Comparison of ENCODE assay signal across 1 cellular context in the genomic region with DNA sequence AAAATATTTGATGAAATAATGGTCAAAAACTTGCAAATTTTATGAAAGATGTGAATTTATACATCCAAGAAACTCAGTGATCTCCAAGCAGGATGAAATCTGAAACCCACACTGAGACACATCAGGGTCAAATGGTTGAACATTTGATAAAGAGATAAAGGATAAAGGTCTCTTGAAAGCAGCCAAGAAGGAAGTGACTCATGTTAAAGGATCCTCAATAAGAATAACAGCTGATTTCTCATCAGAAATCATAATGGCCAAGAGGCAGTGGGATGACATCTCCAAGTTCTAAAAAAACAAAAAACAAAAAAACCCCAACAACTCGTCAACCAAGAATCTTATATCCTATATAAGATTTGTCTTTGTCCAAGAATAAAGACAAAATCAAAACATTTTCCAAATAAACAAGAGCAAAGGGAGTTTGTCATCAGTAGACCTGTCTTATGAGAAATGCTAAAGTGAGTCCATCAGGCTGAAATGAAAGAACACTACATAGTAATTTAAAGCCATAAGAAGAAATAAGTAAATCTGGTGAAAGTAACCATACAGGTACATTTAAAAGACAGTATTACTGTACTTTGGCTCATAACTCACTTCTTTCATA.
TF ChIP-seq lines count a peak whose summit lies in the region.

No MANE protein-coding gene starts in this region.

TF ChIP-seq in K562, 482 proteins besides CTCF, POLR2A, EP300 and RAD21 (continued from another document):
- TF ChIP-seq MYNN (IDR thresholded peaks at IDR 0.05) (no peak), MYNN (CRISPR knock-in tag; IDR thresholded peaks at IDR 0.05) (no peak), KLF13 (tag; IDR thresholded peaks at IDR 0.05; ENCODE audit: borderline replicate concordance, low read depth) (no peak), HEY1 (CRISPR knock-in tag; IDR thresholded peaks at IDR 0.05; ENCODE audit: borderline replicate concordance) (no peak), ETV1 (tag; conservative IDR thresholded peaks at IDR 0.05; ENCODE audit: low read depth) (peak; percentile 68), RBM25 (IDR thresholded peaks at IDR 0.05; ENCODE audit: low read depth, low read length, severe bottlenecking) (no peak), ZNF444 (CRISPR knock-in tag; IDR thresholded peaks at IDR 0.05) (no peak), RBM22 (IDR thresholded peaks at IDR 0.05; ENCODE audit: low read depth, low read length, poor library complexity, severe bottlenecking) (no peak), ELF4 (CRISPR knock-in tag; IDR thresholded peaks at IDR 0.05) (no peak), SPI1 (IDR thresholded peaks at IDR 0.05; ENCODE audit: borderline replicate concordance, low read depth, low read length) (no peak), RCOR1 (IDR thresholded peaks at IDR 0.05; ENCODE audit: borderline replicate concordance in 1 of 2, low read depth in 2 of 2, low read length in 2 of 2) (0 out of 4 replicates have a peak, but pooled peaks of 1 of the 2 experiments have one; percentile 11), ATF7 (IDR thresholded peaks at IDR 0.05) (peak; percentile 41; the same call in 1 of the 2 replicates), ZBTB8A (IDR thresholded peaks at IDR 0.05; ENCODE audit: partially characterized antibody) (no peak), ZNF217 (CRISPR knock-in tag; IDR thresholded peaks at IDR 0.05) (no peak), NCOA4 (IDR thresholded peaks at IDR 0.05; ENCODE audit: partially characterized antibody) (no peak), NCOA1 (IDR thresholded peaks at IDR 0.05; ENCODE audit: low read depth) (no peak), RUNX1 (IDR thresholded peaks at IDR 0.05; ENCODE audit: low read depth) (no peak), FOXJ3 (CRISPR knock-in tag; IDR thresholded peaks at IDR 0.05) (no peak), POLR2AphosphoS2 (IDR thresholded peaks at IDR 0.05; ENCODE audit: low read length) (no peak), ZFPM2 (CRISPR knock-in tag; IDR thresholded peaks at IDR 0.05) (no peak), TRIM24 (IDR thresholded peaks at IDR 0.05) (peak; percentile 80 to 89), MYBL2 (IDR thresholded peaks at IDR 0.05; ENCODE audit: low read depth) (no peak), MYBL2 (CRISPR knock-in tag; IDR thresholded peaks at IDR 0.05; ENCODE audit: borderline replicate concordance) (no peak), BCL6 (CRISPR knock-in tag; IDR thresholded peaks at IDR 0.05) (no peak), TRIM28 (IDR thresholded peaks at IDR 0.05) (peak; percentile 91), ZNF232 (CRISPR knock-in tag; IDR thresholded peaks at IDR 0.05) (no peak), TAF15 (IDR thresholded peaks at IDR 0.05; ENCODE audit: low read depth, low read length) (no peak), CBX5 (IDR thresholded peaks at IDR 0.05; ENCODE audit: borderline replicate concordance, low read depth) (peak; percentile 72; the same call in 1 of the 2 replicates), ZNF24 (IDR thresholded peaks at IDR 0.05) (no peak), ZNF408 (CRISPR knock-in tag; IDR thresholded peaks at IDR 0.05; ENCODE audit: low read depth) (no peak)
- TF ChIP-seq, protein P1, sequence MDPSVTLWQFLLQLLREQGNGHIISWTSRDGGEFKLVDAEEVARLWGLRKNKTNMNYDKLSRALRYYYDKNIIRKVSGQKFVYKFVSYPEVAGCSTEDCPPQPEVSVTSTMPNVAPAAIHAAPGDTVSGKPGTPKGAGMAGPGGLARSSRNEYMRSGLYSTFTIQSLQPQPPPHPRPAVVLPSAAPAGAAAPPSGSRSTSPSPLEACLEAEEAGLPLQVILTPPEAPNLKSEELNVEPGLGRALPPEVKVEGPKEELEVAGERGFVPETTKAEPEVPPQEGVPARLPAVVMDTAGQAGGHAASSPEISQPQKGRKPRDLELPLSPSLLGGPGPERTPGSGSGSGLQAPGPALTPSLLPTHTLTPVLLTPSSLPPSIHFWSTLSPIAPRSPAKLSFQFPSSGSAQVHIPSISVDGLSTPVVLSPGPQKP (CRISPR knock-in tag; IDR thresholded peaks at IDR 0.05): no peak
- TF ChIP-seq, protein P2, sequence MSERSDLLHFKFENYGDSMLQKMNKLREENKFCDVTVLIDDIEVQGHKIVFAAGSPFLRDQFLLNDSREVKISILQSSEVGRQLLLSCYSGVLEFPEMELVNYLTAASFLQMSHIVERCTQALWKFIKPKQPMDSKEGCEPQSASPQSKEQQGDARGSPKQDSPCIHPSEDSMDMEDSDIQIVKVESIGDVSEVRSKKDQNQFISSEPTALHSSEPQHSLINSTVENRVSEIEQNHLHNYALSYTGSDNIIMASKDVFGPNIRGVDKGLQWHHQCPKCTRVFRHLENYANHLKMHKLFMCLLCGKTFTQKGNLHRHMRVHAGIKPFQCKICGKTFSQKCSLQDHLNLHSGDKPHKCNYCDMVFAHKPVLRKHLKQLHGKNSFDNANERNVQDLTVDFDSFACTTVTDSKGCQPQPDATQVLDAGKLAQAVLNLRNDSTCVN (CRISPR knock-in tag; IDR thresholded peaks at IDR 0.05): no peak
- TF ChIP-seq, protein P3, sequence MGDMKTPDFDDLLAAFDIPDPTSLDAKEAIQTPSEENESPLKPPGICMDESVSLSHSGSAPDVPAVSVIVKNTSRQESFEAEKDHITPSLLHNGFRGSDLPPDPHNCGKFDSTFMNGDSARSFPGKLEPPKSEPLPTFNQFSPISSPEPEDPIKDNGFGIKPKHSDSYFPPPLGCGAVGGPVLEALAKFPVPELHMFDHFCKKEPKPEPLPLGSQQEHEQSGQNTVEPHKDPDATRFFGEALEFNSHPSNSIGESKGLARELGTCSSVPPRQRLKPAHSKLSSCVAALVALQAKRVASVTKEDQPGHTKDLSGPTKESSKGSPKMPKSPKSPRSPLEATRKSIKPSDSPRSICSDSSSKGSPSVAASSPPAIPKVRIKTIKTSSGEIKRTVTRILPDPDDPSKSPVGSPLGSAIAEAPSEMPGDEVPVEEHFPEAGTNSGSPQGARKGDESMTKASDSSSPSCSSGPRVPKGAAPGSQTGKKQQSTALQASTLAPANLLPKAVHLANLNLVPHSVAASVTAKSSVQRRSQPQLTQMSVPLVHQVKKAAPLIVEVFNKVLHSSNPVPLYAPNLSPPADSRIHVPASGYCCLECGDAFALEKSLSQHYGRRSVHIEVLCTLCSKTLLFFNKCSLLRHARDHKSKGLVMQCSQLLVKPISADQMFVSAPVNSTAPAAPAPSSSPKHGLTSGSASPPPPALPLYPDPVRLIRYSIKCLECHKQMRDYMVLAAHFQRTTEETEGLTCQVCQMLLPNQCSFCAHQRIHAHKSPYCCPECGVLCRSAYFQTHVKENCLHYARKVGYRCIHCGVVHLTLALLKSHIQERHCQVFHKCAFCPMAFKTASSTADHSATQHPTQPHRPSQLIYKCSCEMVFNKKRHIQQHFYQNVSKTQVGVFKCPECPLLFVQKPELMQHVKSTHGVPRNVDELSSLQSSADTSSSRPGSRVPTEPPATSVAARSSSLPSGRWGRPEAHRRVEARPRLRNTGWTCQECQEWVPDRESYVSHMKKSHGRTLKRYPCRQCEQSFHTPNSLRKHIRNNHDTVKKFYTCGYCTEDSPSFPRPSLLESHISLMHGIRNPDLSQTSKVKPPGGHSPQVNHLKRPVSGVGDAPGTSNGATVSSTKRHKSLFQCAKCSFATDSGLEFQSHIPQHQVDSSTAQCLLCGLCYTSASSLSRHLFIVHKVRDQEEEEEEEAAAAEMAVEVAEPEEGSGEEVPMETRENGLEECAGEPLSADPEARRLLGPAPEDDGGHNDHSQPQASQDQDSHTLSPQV (IDR thresholded peaks at IDR 0.05): no peak
- TF ChIP-seq, protein P4, sequence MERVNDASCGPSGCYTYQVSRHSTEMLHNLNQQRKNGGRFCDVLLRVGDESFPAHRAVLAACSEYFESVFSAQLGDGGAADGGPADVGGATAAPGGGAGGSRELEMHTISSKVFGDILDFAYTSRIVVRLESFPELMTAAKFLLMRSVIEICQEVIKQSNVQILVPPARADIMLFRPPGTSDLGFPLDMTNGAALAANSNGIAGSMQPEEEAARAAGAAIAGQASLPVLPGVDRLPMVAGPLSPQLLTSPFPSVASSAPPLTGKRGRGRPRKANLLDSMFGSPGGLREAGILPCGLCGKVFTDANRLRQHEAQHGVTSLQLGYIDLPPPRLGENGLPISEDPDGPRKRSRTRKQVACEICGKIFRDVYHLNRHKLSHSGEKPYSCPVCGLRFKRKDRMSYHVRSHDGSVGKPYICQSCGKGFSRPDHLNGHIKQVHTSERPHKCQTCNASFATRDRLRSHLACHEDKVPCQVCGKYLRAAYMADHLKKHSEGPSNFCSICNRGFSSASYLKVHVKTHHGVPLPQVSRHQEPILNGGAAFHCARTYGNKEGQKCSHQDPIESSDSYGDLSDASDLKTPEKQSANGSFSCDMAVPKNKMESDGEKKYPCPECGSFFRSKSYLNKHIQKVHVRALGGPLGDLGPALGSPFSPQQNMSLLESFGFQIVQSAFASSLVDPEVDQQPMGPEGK (CRISPR knock-in tag; IDR thresholded peaks at IDR 0.05; ENCODE audit: borderline replicate concordance): no peak
- TF ChIP-seq, protein P5, sequence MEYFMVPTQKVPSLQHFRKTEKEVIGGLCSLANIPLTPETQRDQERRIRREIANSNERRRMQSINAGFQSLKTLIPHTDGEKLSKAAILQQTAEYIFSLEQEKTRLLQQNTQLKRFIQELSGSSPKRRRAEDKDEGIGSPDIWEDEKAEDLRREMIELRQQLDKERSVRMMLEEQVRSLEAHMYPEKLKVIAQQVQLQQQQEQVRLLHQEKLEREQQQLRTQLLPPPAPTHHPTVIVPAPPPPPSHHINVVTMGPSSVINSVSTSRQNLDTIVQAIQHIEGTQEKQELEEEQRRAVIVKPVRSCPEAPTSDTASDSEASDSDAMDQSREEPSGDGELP (CRISPR knock-in tag; IDR thresholded peaks at IDR 0.05; ENCODE audit: borderline replicate concordance): no peak
- TF ChIP-seq, protein P6, sequence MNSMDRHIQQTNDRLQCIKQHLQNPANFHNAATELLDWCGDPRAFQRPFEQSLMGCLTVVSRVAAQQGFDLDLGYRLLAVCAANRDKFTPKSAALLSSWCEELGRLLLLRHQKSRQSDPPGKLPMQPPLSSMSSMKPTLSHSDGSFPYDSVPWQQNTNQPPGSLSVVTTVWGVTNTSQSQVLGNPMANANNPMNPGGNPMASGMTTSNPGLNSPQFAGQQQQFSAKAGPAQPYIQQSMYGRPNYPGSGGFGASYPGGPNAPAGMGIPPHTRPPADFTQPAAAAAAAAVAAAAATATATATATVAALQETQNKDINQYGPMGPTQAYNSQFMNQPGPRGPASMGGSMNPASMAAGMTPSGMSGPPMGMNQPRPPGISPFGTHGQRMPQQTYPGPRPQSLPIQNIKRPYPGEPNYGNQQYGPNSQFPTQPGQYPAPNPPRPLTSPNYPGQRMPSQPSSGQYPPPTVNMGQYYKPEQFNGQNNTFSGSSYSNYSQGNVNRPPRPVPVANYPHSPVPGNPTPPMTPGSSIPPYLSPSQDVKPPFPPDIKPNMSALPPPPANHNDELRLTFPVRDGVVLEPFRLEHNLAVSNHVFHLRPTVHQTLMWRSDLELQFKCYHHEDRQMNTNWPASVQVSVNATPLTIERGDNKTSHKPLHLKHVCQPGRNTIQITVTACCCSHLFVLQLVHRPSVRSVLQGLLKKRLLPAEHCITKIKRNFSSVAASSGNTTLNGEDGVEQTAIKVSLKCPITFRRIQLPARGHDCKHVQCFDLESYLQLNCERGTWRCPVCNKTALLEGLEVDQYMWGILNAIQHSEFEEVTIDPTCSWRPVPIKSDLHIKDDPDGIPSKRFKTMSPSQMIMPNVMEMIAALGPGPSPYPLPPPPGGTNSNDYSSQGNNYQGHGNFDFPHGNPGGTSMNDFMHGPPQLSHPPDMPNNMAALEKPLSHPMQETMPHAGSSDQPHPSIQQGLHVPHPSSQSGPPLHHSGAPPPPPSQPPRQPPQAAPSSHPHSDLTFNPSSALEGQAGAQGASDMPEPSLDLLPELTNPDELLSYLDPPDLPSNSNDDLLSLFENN (IDR thresholded peaks at IDR 0.05; ENCODE audit: low read depth in 2 of 2, low read length in 2 of 2): no peak
- TF ChIP-seq, protein P7, sequence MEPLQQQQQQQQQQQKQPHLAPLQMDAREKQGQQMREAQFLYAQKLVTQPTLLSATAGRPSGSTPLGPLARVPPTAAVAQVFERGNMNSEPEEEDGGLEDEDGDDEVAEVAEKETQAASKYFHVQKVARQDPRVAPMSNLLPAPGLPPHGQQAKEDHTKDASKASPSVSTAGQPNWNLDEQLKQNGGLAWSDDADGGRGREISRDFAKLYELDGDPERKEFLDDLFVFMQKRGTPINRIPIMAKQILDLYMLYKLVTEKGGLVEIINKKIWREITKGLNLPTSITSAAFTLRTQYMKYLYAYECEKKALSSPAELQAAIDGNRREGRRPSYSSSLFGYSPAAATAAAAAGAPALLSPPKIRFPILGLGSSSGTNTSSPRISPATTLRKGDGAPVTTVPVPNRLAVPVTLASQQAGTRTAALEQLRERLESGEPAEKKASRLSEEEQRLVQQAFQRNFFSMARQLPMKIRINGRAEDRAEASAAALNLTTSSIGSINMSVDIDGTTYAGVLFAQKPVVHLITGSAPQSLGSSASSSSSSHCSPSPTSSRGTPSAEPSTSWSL (CRISPR knock-in tag; IDR thresholded peaks at IDR 0.05; ENCODE audit: borderline replicate concordance): no peak
- TF ChIP-seq, protein P8, sequence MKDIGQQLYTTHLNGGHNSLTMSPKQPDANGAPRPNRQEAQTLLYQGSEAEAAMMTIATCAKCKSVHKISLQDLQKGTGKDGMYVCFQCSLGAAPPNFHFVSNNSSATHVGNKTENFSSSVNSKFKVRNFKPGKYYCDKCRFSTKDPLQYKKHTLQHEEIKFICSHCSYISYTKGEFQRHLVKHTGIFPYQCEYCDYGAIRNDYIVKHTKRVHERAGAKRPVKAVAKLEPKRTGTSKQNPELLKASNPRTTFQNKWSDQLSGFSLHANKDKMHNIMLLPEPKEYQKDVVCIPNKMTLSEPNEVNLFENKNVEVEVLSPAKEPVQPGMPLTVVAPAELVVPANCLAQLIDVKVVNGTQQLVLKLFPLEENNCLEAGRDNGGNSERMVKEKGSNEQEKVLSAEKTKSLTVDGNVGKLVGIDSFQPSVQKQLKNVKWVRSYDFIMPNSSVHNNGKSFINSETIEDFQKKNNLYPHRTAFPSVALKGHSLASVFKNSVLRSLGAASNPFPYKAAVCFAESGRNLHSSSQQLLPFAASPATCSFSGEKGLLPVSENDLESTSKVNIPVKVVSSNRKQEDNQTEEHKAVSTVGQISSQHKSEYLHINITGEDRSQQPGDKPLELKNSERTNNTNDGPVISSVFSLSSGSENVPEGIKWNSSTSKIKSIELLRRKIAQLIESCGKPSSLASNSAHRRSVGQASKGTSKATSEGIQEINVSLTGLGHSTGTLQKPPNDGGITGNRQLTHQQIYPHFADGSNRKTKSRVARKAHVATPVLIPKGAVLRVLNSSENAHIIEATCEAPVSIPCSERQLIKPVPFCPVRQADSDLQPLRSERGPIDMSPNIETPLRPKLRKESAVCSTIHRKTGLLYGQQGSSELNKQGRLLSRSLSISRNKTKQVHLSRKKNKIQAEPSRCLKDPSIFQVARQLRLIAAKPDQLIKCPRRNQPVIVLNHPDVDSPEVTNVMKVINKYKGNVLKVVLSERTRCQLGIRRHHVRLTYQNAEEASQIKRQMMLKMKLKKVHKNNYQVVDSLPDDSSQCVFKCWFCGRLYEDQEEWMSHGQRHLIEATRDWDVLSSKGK (CRISPR knock-in tag; IDR thresholded peaks at IDR 0.05): no peak
